9 cellular contexts compared by ENCODE assay signal in genomic region chr5:110086658-110087388, GRCh38.
DNase-seq lines count a peak whose midpoint lies in the region; ATAC-seq and TF ChIP-seq lines count a peak whose summit lies in the region.
"Had no signal": no experiment of that assay in that cellular context is flagged by ENCODE, and none has a peak within 500 bp of the region (broad histone marks: within the 10 kb centered on the region; RNA-seq: fewer than 3 reads in every experiment).

No MANE protein-coding gene starts in this region.

- peak; percentile 90 for ATAC-seq in central memory CD8-positive, alpha-beta T cell (replicated peaks; ENCODE audit: extremely low read depth, poor library complexity, severe bottlenecking)

- H3K4me3 ChIP-seq in BJ (ENCODE audit: low read depth, low read length): no peak overlapping the region
- no peak overlapping the region for H3K4me3 ChIP-seq in PC-9

- H4K20me1 ChIP-seq in PC-9 (ENCODE audit: insufficient read depth): no peaks in the 10 kb centered on the region

- H3K27me3 ChIP-seq in BJ (ENCODE audit: control insufficient read depth, insufficient read depth, low read length) (no peaks in the 10 kb centered on the region), PC-9 (ENCODE audit: insufficient read depth, low read depth) (no peaks in the 10 kb centered on the region)

- DNase-seq in BJ (ENCODE audit: low read depth): peak; percentile 9
- peak; percentile 84 for DNase-seq in RKO (ENCODE audit: low spot score)
- no peak for DNase-seq in central memory CD8-positive, alpha-beta T cell (ENCODE audit: low spot score in 2 of 2)
- peak; percentile 98 for DNase-seq in renal cortical epithelial cell (ENCODE audit: low read depth)
- no peak for DNase-seq in NCI-H446 treated with DMSO at 0.1 percent for 48 hours (lab: John Stamatoyannopoulos, UW)
- no peak for DNase-seq in NCI-H345 (lab: John Stamatoyannopoulos, UW)
- no peak for DNase-seq in PC-9
- DNase-seq in DMS153 treated with DMSO at 0.1 percent for 48 hours (lab: John Stamatoyannopoulos, UW; ENCODE audit: unreplicated experiment): no peak

- no peaks in the 10 kb centered on the region for H3K36me3 ChIP-seq in BJ (ENCODE audit: control insufficient read depth, insufficient read depth, low read length)
- no peaks in the 10 kb centered on the region for H3K36me3 ChIP-seq in PC-9 (ENCODE audit: low read depth)

- H3K79me2 ChIP-seq in PC-9 (ENCODE audit: low read depth): no peaks in the 10 kb centered on the region

- H3K27ac Mint-ChIP-seq in central memory CD8-positive, alpha-beta T cell (ENCODE audit: low read depth): no peak overlapping the region

- no peak overlapping the region for H3K27ac ChIP-seq in PC-9
- H3K27ac ChIP-seq: VCaP had no signal

- H3K27me3 Mint-ChIP-seq in central memory CD8-positive, alpha-beta T cell: no peaks in the 10 kb centered on the region

- no peak overlapping the region for H3K4me2 ChIP-seq in PC-9

- BruUV-seq in PC-9 (replicated peaks; lab: Mats Ljungman, UMichigan): no TSS peak

- H3K9me2 ChIP-seq in PC-9 (ENCODE audit: insufficient read depth): no peaks in the 10 kb centered on the region

- CTCF ChIA-PET in BJ (lab: Yijun Ruan, JAX) (no interaction called here), PC-9 (lab: Charles Lee) (no interaction called here)

- no peaks in the 10 kb centered on the region for H3K36me3 Mint-ChIP-seq in central memory CD8-positive, alpha-beta T cell (ENCODE audit: insufficient read depth)

- intact Hi-C loops in PC-9 (cut with micrococcal nuclease; ENCODE audit: unreplicated experiment): no loop called here

- H3K4me3 Mint-ChIP-seq in central memory CD8-positive, alpha-beta T cell: no peak overlapping the region

- TF ChIP-seq CTCF in BJ (IDR thresholded peaks at IDR 0.05; ENCODE audit: insufficient read depth, low read depth, low read length): no peak
- TF ChIP-seq CTCF in PC-9 (conservative IDR thresholded peaks at IDR 0.05): no peak

- no peak overlapping the region for H2AFZ ChIP-seq in PC-9

- H3K9me3 ChIP-seq in PC-9 (ENCODE audit: insufficient read depth, low read depth): no peaks in the 10 kb centered on the region

- no peaks in the 10 kb centered on the region for H3K4me1 ChIP-seq in PC-9 (replicated peaks; ENCODE audit: insufficient read depth)

- POLR2A ChIA-PET in BJ (lab: Charles Lee): no interaction called here
- POLR2A ChIA-PET in PC-9 (lab: Charles Lee; ENCODE audit: unreplicated experiment): no interaction called here

- H3F3A ChIP-seq in PC-9 (ENCODE audit: insufficient read depth, low read depth): no peaks in the 10 kb centered on the region

- H3K9me3 Mint-ChIP-seq in central memory CD8-positive, alpha-beta T cell: no peaks in the 10 kb centered on the region

- no peaks in the 10 kb centered on the region for H3K4me1 Mint-ChIP-seq in central memory CD8-positive, alpha-beta T cell

Comparison
In these comparisons a context has a peak if more than half of its experiments do, and no peak if none do; other contexts are left out.
1. DNase-seq: peak in BJ (single experiment), RKO (single experiment) and renal cortical epithelial cell (single experiment); none in central memory CD8-positive, alpha-beta T cell (0 of 2), NCI-H446 treated with DMSO at 0.1 percent for 48 hours (single experiment), NCI-H345 (single experiment), PC-9 (0 of 2) and DMS153 treated with DMSO at 0.1 percent for 48 hours (single experiment).